In the genomic region with DNA sequence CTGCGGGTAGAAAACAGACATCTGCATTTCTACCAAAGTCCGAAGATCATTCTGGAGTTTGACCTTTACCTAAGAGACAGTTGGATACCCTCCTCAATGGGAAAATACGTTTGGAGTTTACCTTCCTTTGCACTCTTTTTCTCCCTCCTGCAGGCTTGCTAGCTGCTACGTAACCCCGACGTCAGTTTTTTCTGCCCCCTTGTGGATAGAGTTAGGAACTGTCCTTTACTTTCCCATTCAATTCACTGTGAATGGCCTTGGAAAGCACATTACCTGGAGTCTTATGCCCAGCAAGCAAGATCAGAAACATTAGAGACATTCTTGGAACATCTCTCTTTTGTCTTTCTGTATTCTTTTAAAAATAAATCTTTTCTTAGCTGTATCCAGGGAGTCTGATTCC, we compare ENCODE assay signal across 8 cellular contexts.
A peak's percentile ranks its signal among the peaks of the same experiment; 100 is the strongest.
DNase-seq lines count a peak whose midpoint lies in the region; ATAC-seq and TF ChIP-seq lines count a peak whose summit lies in the region.

No MANE protein-coding gene starts in this region.

- no peak overlapping the region for H3K27ac ChIP-seq in ovary

- peak; percentile 23 for DNase-seq in DMS114 treated with DMSO at 0.1 percent for 48 hours (lab: John Stamatoyannopoulos, UW; ENCODE audit: unreplicated experiment)
- peak; percentile 11 for DNase-seq in GM19240 (ENCODE audit: insufficient read length, low spot score)
- peak; percentile 53 for DNase-seq in KBM-7
- no peak for DNase-seq in astrocyte of the spinal cord (ENCODE audit: low read depth, low spot score)
- DNase-seq in ovary = no peak
- DNase-seq in kidney glomerular epithelial cell (lab: John Stamatoyannopoulos, UW) = no peak

- no peak overlapping the region for H3K4me3 Mint-ChIP-seq in nephron

- no peak overlapping the region for H3K27ac Mint-ChIP-seq in nephron

- H3K4me1 Mint-ChIP-seq in nephron = peaks cover 15% of the 10 kb centered on the region

- no peak for TF ChIP-seq POLR2A in ovary (IDR thresholded peaks at IDR 0.05)

- no peaks in the 10 kb centered on the region for H3K27me3 Mint-ChIP-seq in nephron (ENCODE audit: low read depth)

- no peaks in the 10 kb centered on the region for H3K36me3 ChIP-seq in ovary

- no peak for ATAC-seq in HG03571 (IDR thresholded peaks at IDR 0.05; ENCODE audit: unreplicated experiment)

- no peaks in the 10 kb centered on the region for H3K9me3 Mint-ChIP-seq in nephron

- intact Hi-C loops in ovary (cut with DNase I) = no loop called here

- WGBS in ovary, 3 donors = 14 to 15% (median 14%) methylated on average over 6 of the region's 6 CpGs

- in situ Hi-C loops in KBM-7 (cut with MboI; ENCODE audit: low pct_unique_long_range_greater_than_20kb, low sequenced_read_pairs) = no loop called here
- in situ Hi-C loops in astrocyte of the spinal cord (cut with HindIII; ENCODE audit: low sequenced_read_pairs) = no loop called here

- H3K36me3 Mint-ChIP-seq in nephron (ENCODE audit: low read depth) = no peaks in the 10 kb centered on the region

- H3K27me3 ChIP-seq in ovary = no peaks in the 10 kb centered on the region

- H3K4me1 ChIP-seq in ovary (ENCODE audit: insufficient read depth) = no peaks in the 10 kb centered on the region

- no peak for TF ChIP-seq EP300 in ovary (IDR thresholded peaks at IDR 0.05)

- no peaks in the 10 kb centered on the region for H3K9me3 ChIP-seq in ovary

- H3K4me3 ChIP-seq in astrocyte of the spinal cord (ENCODE audit: low read depth, low read length) = no peak overlapping the region
- no peak overlapping the region for H3K4me3 ChIP-seq in ovary

- TF ChIP-seq CTCF in astrocyte of the spinal cord (IDR thresholded peaks at IDR 0.05; ENCODE audit: low read depth, low read length) = peak; percentile 30
- TF ChIP-seq CTCF in nephron (IDR thresholded peaks at IDR 0.05; ENCODE audit: unreplicated experiment in 3 of 3) = peak; percentile 59 to 77 (median 67)
- TF ChIP-seq CTCF in ovary (IDR thresholded peaks at IDR 0.05) = peak in 1 of 3 donors; percentile 23

Comparison
In these comparisons a context has a peak if more than half of its experiments do, and no peak if none do; other contexts are left out.
1. DNase-seq: peak in DMS114 treated with DMSO at 0.1 percent for 48 hours (single experiment), GM19240 (single experiment) and KBM-7 (single experiment); none in astrocyte of the spinal cord (single experiment), ovary (0 of 5) and kidney glomerular epithelial cell (single experiment).